Comparison of ENCODE assay signal across 10 cellular contexts in genomic region chr1:243286409-243287127, GRCh38. TPM values are rescaled to one million over a fixed set of nuclear protein-coding genes. Genes with fewer than 3 reads are reported as not detected.
DNase-seq lines count a peak whose midpoint lies in the region; ATAC-seq and TF ChIP-seq lines count a peak whose summit lies in the region.
"Had no signal": no experiment of that assay in that cellular context is flagged by ENCODE, and none has a peak within 500 bp of the region (broad histone marks: within the 10 kb centered on the region; RNA-seq: fewer than 3 reads in every experiment).

No MANE protein-coding gene starts in this region.

- peaks cover 36% of the 10 kb centered on the region for H3K4me1 Mint-ChIP-seq in CD4-positive, alpha-beta T cell (ENCODE audit: low read depth)
- peaks cover 29 to 46% (median 33%) of the 10 kb centered on the region in 3 donors for H3K4me1 Mint-ChIP-seq in naive B cell
- H3K4me1 Mint-ChIP-seq: neural progenitor cell had no signal

- in situ Hi-C loops in astrocyte of the spinal cord (cut with HindIII; ENCODE audit: low sequenced_read_pairs) = no loop called here

- peak overlapping the region; percentile 67 for H3K4me3 Mint-ChIP-seq in CD4-positive, alpha-beta T cell
- peak overlapping the region in 4 of 8 donors; percentile 4 to 29 (median 24) for H3K4me3 Mint-ChIP-seq in naive B cell
- H3K4me3 Mint-ChIP-seq: neural progenitor cell had no signal

- H3K27ac ChIP-seq in CD4-positive, alpha-beta T cell (ENCODE audit: low read depth, low read length) = no peak overlapping the region
- H3K27ac ChIP-seq: neural progenitor cell had no signal

- POLR2A ChIA-PET in CD4-positive, alpha-beta T cell (lab: Charles Lee) = interaction anchor here (0.6 to 1.9 kb wide), 2 partner anchors 22 to 31 kb away, joined by 3 to 9 read pairs; partner anchors contain the start of genes CEP170 and SDCCAG8

- no peaks in the 10 kb centered on the region for H3K9me3 Mint-ChIP-seq in CD4-positive, alpha-beta T cell
- peaks cover 0 to 7% (median 3%) of the 10 kb centered on the region in 7 donors for H3K9me3 Mint-ChIP-seq in naive B cell

- ATAC-seq in CD4-positive, alpha-beta T cell (ENCODE audit: poor library complexity) = peak; percentile 59
- ATAC-seq in naive B cell (ENCODE audit: low read depth in 2 of 2) (no peak), GM19463 (IDR thresholded peaks at IDR 0.05; ENCODE audit: unreplicated experiment) (no peak)

- no peaks in the 10 kb centered on the region for H3K9me3 ChIP-seq in CD4-positive, alpha-beta T cell (ENCODE audit: control insufficient read depth, low read length)

- TF ChIP-seq CTCF in CD4-positive, alpha-beta T cell (IDR thresholded peaks at IDR 0.05) = no peak
- TF ChIP-seq CTCF in astrocyte of the spinal cord (IDR thresholded peaks at IDR 0.05; ENCODE audit: low read depth, low read length) = no peak

- no peak for DNase-seq in CD4-positive, alpha-beta T cell
- DNase-seq in M059J (ENCODE audit: low read depth) = peak; percentile 42
- peak; percentile 72 for DNase-seq in astrocyte of the spinal cord (ENCODE audit: low read depth, low spot score)
- DNase-seq in naive B cell = no peak
- no peak for DNase-seq in NCI-H2081 treated with DMSO at 0.1 percent for 48 hours (lab: John Stamatoyannopoulos, UW)
- no peak for DNase-seq in NCI-H1694 (lab: John Stamatoyannopoulos, UW)
- no peak for DNase-seq in NCI-H526 (lab: John Stamatoyannopoulos, UW)
- DNase-seq: DND-41 had no signal

- H3K27ac Mint-ChIP-seq in CD4-positive, alpha-beta T cell = peak overlapping the region; percentile 73
- peak overlapping the region; percentile 44 to 97 (median 86) for H3K27ac Mint-ChIP-seq in naive B cell
- H3K27ac Mint-ChIP-seq: neural progenitor cell had no signal

- CTCF ChIA-PET in CD4-positive, alpha-beta T cell (lab: Charles Lee) = interaction anchor here (1.1 kb wide), 1 partner anchor 19 kb away, joined by 4 read pairs; no protein-coding TSS in a partner anchor

- intact Hi-C loops in CD4-positive, alpha-beta T cell (cut with DNase I, micrococcal nuclease) = no loop called here

- peaks cover 87% of the 10 kb centered on the region for H3K36me3 Mint-ChIP-seq in CD4-positive, alpha-beta T cell (ENCODE audit: low read depth)
- peaks cover 15 to 33% of the 10 kb centered on the region in 2 donors for H3K36me3 Mint-ChIP-seq in naive B cell

- H3K4me3 ChIP-seq in astrocyte of the spinal cord (ENCODE audit: low read depth, low read length) = no peak overlapping the region
- H3K4me3 ChIP-seq: neural progenitor cell had no signal

- H3K27me3 ChIP-seq in CD4-positive, alpha-beta T cell (ENCODE audit: control insufficient read depth, insufficient read depth, low read length) = no peaks in the 10 kb centered on the region
- H3K27me3 ChIP-seq: neural progenitor cell had no signal

- no peaks in the 10 kb centered on the region for H3K27me3 Mint-ChIP-seq in CD4-positive, alpha-beta T cell
- H3K27me3 Mint-ChIP-seq in naive B cell = no peaks in the 10 kb centered on the region

RNA-seq across cellular contexts. Expression of gene SDCCAG8, which starts 30.7 kb away (rescaled TPM):
- total RNA-seq in CD4-positive, alpha-beta T cell = 10 to 100 TPM; 18.3 to 21.2 TPM
- total RNA-seq in M059J (2014; rRNA removed; shearing (Covaris generic)) = 14.3 and 26.3 TPM in 2 replicates
- polyA plus RNA-seq in naive B cell (ENCODE audit: low read depth in 6 of 6) = 10 to 100 TPM; 42.9 to 60.7 (median 53.0) TPM

RNA-seq across cellular contexts. Expression of gene CEP170, which starts 31.5 kb away (rescaled TPM):
- total RNA-seq in CD4-positive, alpha-beta T cell = 10 to 100 TPM; 34.7 to 38.2 TPM
- total RNA-seq in M059J (2014; rRNA removed; shearing (Covaris generic)) = 41.6 and 59.6 TPM in 2 replicates
- 10 to 100 TPM; 16.6 to 36.0 (median 23.2) TPM for polyA plus RNA-seq in naive B cell (ENCODE audit: low read depth in 6 of 6)

Comparison
In these comparisons a context has a peak if more than half of its experiments do, and no peak if none do; other contexts are left out.
1. DNase-seq: peak in M059J (single experiment) and astrocyte of the spinal cord (single experiment); none in CD4-positive, alpha-beta T cell (0 of 10), naive B cell (single experiment), NCI-H2081 treated with DMSO at 0.1 percent for 48 hours (single experiment), NCI-H1694 (single experiment) and NCI-H526 (0 of 2).